1 cellular context compared by ENCODE assay signal in the genomic region with DNA sequence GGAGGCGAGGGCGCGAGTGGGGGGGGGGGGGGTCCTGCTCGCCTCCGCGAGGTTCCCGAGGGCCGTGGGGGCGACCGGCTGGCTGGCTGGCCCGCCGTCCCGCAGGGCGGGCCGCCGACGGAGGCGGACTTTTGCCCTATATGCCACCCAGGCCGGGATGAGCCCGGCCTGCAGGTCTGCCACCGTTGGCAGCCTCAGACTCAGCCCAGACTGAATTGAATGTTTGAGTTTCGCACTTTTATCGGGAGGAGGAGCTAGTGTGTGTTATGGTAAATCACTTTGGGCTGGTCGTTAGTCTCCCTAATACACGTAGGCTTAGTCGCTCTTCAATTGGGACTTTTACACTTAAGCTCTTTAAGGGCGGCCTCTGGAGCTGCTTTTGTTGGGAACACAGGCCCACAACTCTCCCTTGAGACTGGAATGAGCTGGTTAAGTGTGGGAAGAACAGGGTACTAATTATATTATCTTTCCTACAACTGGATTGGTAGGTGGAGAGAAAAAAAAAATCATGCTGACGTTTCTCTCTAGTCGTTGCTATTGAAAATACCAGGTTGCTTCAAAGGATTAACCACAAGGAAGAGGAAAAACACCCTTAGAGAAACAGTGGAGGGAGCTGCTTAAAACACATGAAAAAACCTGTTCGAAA.
TF ChIP-seq lines count a peak whose summit lies in the region.

No MANE protein-coding gene starts in this region.

TF ChIP-seq in HEK293, 187 proteins besides CTCF, POLR2A, EP300 and RAD21 (continued from another document and continues in another):
- peak; percentile 93 for TF ChIP-seq PRDM6 (tag by site-specific recombination; IDR thresholded peaks at IDR 0.05)
- TF ChIP-seq ZNF121 (tag by site-specific recombination; IDR thresholded peaks at IDR 0.05), result no peak
- peak; percentile 88 for TF ChIP-seq PRDM1 (tag by site-specific recombination; IDR thresholded peaks at IDR 0.05)
- no peak for TF ChIP-seq ZNF202 (tag by site-specific recombination; IDR thresholded peaks at IDR 0.05; ENCODE audit: borderline replicate concordance)
- peak; percentile 65 for TF ChIP-seq ZNF843 (tag by site-specific recombination; IDR thresholded peaks at IDR 0.05)
- TF ChIP-seq ZNF596 (tag by site-specific recombination; IDR thresholded peaks at IDR 0.05), result peak; percentile 13; the same call in 1 of the 2 replicates
- TF ChIP-seq ZNF785 (tag by site-specific recombination; IDR thresholded peaks at IDR 0.05), result no peak; the same call in 1 of the 2 replicates
- peak; percentile 58; the same call in 1 of the 2 replicates for TF ChIP-seq GLIS1 (tag by site-specific recombination; IDR thresholded peaks at IDR 0.05)
- peak; percentile 12; the same call in 1 of the 2 replicates for TF ChIP-seq ZNF76 (tag by site-specific recombination; IDR thresholded peaks at IDR 0.05; ENCODE audit: borderline replicate concordance, low read depth)
- no peak for TF ChIP-seq ZNF549 (tag by site-specific recombination; IDR thresholded peaks at IDR 0.05)
- no peak for TF ChIP-seq ZBTB49 (tag by site-specific recombination; IDR thresholded peaks at IDR 0.05; ENCODE audit: low read depth)
- TF ChIP-seq ZNF394 (tag by site-specific recombination; IDR thresholded peaks at IDR 0.05; ENCODE audit: borderline replicate concordance), result no peak
- no peak; the same call in 1 of the 2 replicates for TF ChIP-seq ZFP37 (tag by site-specific recombination; IDR thresholded peaks at IDR 0.05)
- TF ChIP-seq KLF10 (tag by site-specific recombination; IDR thresholded peaks at IDR 0.05), result peak; percentile 84
- TF ChIP-seq ZBTB7A (tag by site-specific recombination; IDR thresholded peaks at IDR 0.05; ENCODE audit: low read depth), result no peak; the same call in 1 of the 2 replicates
- no peak for TF ChIP-seq REPIN1 (tag by site-specific recombination; IDR thresholded peaks at IDR 0.05; ENCODE audit: low read depth)
- TF ChIP-seq ZNF585B (tag by site-specific recombination; IDR thresholded peaks at IDR 0.05), result no peak
- TF ChIP-seq GLI4 (tag by site-specific recombination; IDR thresholded peaks at IDR 0.05), result no peak
- TF ChIP-seq ZNF354C (tag by site-specific recombination; IDR thresholded peaks at IDR 0.05; ENCODE audit: borderline replicate concordance, low read depth), result no peak
- peak; percentile 60 for TF ChIP-seq OSR2 (tag by site-specific recombination; IDR thresholded peaks at IDR 0.05)
- TF ChIP-seq ZNF398 (tag by site-specific recombination; IDR thresholded peaks at IDR 0.05), result peak; percentile 94
- TF ChIP-seq ZNF830 (tag by site-specific recombination; IDR thresholded peaks at IDR 0.05; ENCODE audit: low read depth), result no peak
- no peak for TF ChIP-seq ZNF521 (tag by site-specific recombination; IDR thresholded peaks at IDR 0.05)
- TF ChIP-seq ZNF488 (tag by site-specific recombination; IDR thresholded peaks at IDR 0.05), result no peak
- no peak for TF ChIP-seq ZNF768 (tag by site-specific recombination; IDR thresholded peaks at IDR 0.05)
- TF ChIP-seq, protein P1, sequence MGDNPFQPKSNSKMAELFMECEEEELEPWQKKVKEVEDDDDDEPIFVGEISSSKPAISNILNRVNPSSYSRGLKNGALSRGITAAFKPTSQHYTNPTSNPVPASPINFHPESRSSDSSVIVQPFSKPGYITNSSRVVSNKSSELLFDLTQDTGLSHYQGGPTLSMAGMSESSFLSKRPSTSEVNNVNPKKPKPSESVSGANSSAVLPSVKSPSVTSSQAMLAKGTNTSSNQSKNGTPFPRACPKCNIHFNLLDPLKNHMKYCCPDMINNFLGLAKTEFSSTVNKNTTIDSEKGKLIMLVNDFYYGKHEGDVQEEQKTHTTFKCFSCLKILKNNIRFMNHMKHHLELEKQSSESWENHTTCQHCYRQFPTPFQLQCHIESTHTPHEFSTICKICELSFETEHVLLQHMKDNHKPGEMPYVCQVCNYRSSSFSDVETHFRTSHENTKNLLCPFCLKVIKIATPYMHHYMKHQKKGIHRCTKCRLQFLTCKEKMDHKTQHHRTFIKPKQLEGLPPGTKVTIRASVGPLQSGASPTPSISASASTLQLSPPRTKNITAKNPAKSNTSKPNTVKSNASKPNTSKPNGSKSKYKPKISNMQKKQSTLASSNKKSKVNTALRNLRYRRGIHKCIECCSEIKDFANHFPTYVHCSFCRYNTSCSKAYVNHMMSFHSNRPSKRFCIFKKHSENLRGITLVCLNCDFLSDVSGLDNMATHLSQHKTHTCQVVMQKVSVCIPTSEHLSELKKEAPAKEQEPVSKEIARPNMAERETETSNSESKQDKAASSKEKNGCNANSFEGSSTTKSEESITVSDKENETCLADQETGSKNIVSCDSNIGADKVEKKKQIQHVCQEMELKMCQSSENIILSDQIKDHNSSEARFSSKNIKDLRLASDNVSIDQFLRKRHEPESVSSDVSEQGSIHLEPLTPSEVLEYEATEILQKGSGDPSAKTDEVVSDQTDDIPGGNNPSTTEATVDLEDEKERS (tag by site-specific recombination; IDR thresholded peaks at IDR 0.05), result no peak
- TF ChIP-seq OVOL3 (tag by site-specific recombination; IDR thresholded peaks at IDR 0.05), result 0 out of 2 replicates have a peak, but pooled peaks have one; percentile 9
- TF ChIP-seq ZNF624 (tag by site-specific recombination; IDR thresholded peaks at IDR 0.05), result no peak
- TF ChIP-seq SP7 (tag by site-specific recombination; IDR thresholded peaks at IDR 0.05), result peak; percentile 99
- TF ChIP-seq SCRT2 (tag by site-specific recombination; IDR thresholded peaks at IDR 0.05), result no peak
- no peak for TF ChIP-seq ZNF133 (tag by site-specific recombination; IDR thresholded peaks at IDR 0.05)
- no peak for TF ChIP-seq ZNF211 (tag by site-specific recombination; IDR thresholded peaks at IDR 0.05; ENCODE audit: low read depth)
- TF ChIP-seq ZNF174 (tag by site-specific recombination; IDR thresholded peaks at IDR 0.05), result no peak
- TF ChIP-seq ZNF776 (tag by site-specific recombination; IDR thresholded peaks at IDR 0.05; ENCODE audit: borderline replicate concordance), result no peak
- peak; percentile 91 for TF ChIP-seq WT1 (tag by site-specific recombination; IDR thresholded peaks at IDR 0.05)
- no peak; the same call in 1 of the 2 replicates for TF ChIP-seq ZNF623 (tag by site-specific recombination; IDR thresholded peaks at IDR 0.05)
- TF ChIP-seq, protein P2, sequence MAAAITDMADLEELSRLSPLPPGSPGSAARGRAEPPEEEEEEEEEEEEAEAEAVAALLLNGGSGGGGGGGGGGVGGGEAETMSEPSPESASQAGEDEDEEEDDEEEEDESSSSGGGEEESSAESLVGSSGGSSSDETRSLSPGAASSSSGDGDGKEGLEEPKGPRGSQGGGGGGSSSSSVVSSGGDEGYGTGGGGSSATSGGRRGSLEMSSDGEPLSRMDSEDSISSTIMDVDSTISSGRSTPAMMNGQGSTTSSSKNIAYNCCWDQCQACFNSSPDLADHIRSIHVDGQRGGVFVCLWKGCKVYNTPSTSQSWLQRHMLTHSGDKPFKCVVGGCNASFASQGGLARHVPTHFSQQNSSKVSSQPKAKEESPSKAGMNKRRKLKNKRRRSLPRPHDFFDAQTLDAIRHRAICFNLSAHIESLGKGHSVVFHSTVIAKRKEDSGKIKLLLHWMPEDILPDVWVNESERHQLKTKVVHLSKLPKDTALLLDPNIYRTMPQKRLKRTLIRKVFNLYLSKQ (tag by site-specific recombination; IDR thresholded peaks at IDR 0.05; ENCODE audit: borderline replicate concordance), result no peak
- TF ChIP-seq ZNF23 (tag by site-specific recombination; IDR thresholded peaks at IDR 0.05; ENCODE audit: borderline replicate concordance), result no peak
- TF ChIP-seq HOXD13 (CRISPR knock-in tag; IDR thresholded peaks at IDR 0.05; ENCODE audit: borderline replicate concordance), result no peak
- TF ChIP-seq ZNF558 (tag by site-specific recombination; IDR thresholded peaks at IDR 0.05), result no peak; the same call in 1 of the 2 replicates
- TF ChIP-seq ZBTB17 (tag by site-specific recombination; IDR thresholded peaks at IDR 0.05), result no peak
- TF ChIP-seq RBAK (tag by site-specific recombination; IDR thresholded peaks at IDR 0.05), result no peak
- TF ChIP-seq ZNF645 (tag by site-specific recombination; IDR thresholded peaks at IDR 0.05), result no peak
- no peak for TF ChIP-seq ZNF10 (tag by site-specific recombination; IDR thresholded peaks at IDR 0.05)
- TF ChIP-seq ZNF169 (tag by site-specific recombination; IDR thresholded peaks at IDR 0.05), result no peak
- peak; percentile 71 for TF ChIP-seq PATZ1 (tag by site-specific recombination; IDR thresholded peaks at IDR 0.05)
- TF ChIP-seq, protein P3, sequence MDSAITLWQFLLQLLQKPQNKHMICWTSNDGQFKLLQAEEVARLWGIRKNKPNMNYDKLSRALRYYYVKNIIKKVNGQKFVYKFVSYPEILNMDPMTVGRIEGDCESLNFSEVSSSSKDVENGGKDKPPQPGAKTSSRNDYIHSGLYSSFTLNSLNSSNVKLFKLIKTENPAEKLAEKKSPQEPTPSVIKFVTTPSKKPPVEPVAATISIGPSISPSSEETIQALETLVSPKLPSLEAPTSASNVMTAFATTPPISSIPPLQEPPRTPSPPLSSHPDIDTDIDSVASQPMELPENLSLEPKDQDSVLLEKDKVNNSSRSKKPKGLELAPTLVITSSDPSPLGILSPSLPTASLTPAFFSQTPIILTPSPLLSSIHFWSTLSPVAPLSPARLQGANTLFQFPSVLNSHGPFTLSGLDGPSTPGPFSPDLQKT (IDR thresholded peaks at IDR 0.05; ENCODE audit: borderline replicate concordance, low read depth, low read length), result no peak
